In genomic region chr16:68229431-68230175, GRCh38 we compare ENCODE assay signal across 8 cellular contexts. TPM values are rescaled to one million over a fixed set of nuclear protein-coding genes. Genes with fewer than 3 reads are reported as not detected.
A peak's percentile ranks its signal among the peaks of the same experiment; 100 is the strongest.
DNase-seq lines count a peak whose midpoint lies in the region; ATAC-seq and TF ChIP-seq lines count a peak whose summit lies in the region.

No MANE protein-coding gene starts in this region.

- no peaks in the 10 kb centered on the region for H3K36me3 Mint-ChIP-seq in endothelial cell (ENCODE audit: low read depth, unreplicated experiment)

- no peaks in the 10 kb centered on the region for H3K9me3 Mint-ChIP-seq in endothelial cell (ENCODE audit: unreplicated experiment)

- no peak overlapping the region for H3K4me3 ChIP-seq in mucosa of descending colon

- peaks cover 6% of the 10 kb centered on the region for H3K4me1 Mint-ChIP-seq in endothelial cell (ENCODE audit: unreplicated experiment)

- peak; percentile 25 to 59 (median 34) for DNase-seq in stimulated activated naive CD4-positive, alpha-beta T cell (lab: John Stamatoyannopoulos, UW)
- DNase-seq in stimulated activated naive CD4-positive, alpha-beta T cell treated with Interleukin-2 at 50 U/mL for 16 hours (lab: John Stamatoyannopoulos, UW) = no peak
- DNase-seq in NCI-H1694 treated with DMSO at 0.1 percent for 48 hours (lab: John Stamatoyannopoulos, UW) (peak; percentile 59), endothelial cell (ENCODE audit: low spot score) (peak; percentile 57), mucosa of descending colon (peak in 1 of 3 donors; percentile 53)
- DNase-seq in activated CD4-positive, alpha-beta T cell treated with anti-CD3 and anti-CD28 coated beads for 48 hours = peak; percentile 59
- no peak for DNase-seq in effector CD4-positive, alpha-beta T cell

- H3K9me3 ChIP-seq in mucosa of descending colon = no peaks in the 10 kb centered on the region

- peaks cover 18% of the 10 kb centered on the region for H3K27me3 Mint-ChIP-seq in endothelial cell (ENCODE audit: unreplicated experiment)

- TF ChIP-seq CTCF in endothelial cell (IDR thresholded peaks at IDR 0.05; ENCODE audit: unreplicated experiment) = peak; percentile 79
- peak; percentile 68 for TF ChIP-seq CTCF in mucosa of descending colon (IDR thresholded peaks at IDR 0.05)

- peaks cover 25% of the 10 kb centered on the region for H3K4me1 ChIP-seq in mucosa of descending colon (ENCODE audit: low read depth)

- H3K27ac Mint-ChIP-seq in endothelial cell (ENCODE audit: unreplicated experiment) = no peak overlapping the region

- ATAC-seq in mucosa of descending colon (peak; percentile 12), HG03442 (IDR thresholded peaks at IDR 0.05; ENCODE audit: unreplicated experiment) (no peak)

- intact Hi-C loops in mucosa of descending colon (cut with DNase I, micrococcal nuclease) = no loop called here

- H3K36me3 ChIP-seq in mucosa of descending colon (ENCODE audit: low read depth) = peaks cover 3% of the 10 kb centered on the region

- no peak overlapping the region for H3K4me3 Mint-ChIP-seq in endothelial cell (ENCODE audit: unreplicated experiment)

RNA-seq across cellular contexts. Expression of gene ESRP2, which starts 6.3 kb away (rescaled TPM):
- total RNA-seq in endothelial cell (ENCODE audit: unreplicated experiment) = 0.64 TPM
- 100 to 1,000 TPM in 1 of 3 donors, 10 to 100 TPM in 2; 46.6 to 125 (median 94.5) TPM for total RNA-seq in mucosa of descending colon

RNA-seq across cellular contexts. Expression of gene PLA2G15, which starts 15.6 kb away (rescaled TPM):
- total RNA-seq in endothelial cell (ENCODE audit: unreplicated experiment) (14.9 TPM), mucosa of descending colon (10 to 100 TPM; 13.2 to 14.2 (median 13.5) TPM)

RNA-seq across cellular contexts. Expression of gene SLC7A6, which starts 34.7 kb away (rescaled TPM):
- total RNA-seq in endothelial cell (ENCODE audit: unreplicated experiment) (20.8 TPM), mucosa of descending colon (10 to 100 TPM; 35.0 to 41.4 (median 37.2) TPM)

Comparison
In these comparisons a context has a peak if more than half of its experiments do, and no peak if none do; other contexts are left out.
1. DNase-seq: peak in stimulated activated naive CD4-positive, alpha-beta T cell (6 of 6), NCI-H1694 treated with DMSO at 0.1 percent for 48 hours (single experiment), activated CD4-positive, alpha-beta T cell treated with anti-CD3 and anti-CD28 coated beads for 48 hours (single experiment) and endothelial cell (single experiment); none in stimulated activated naive CD4-positive, alpha-beta T cell treated with Interleukin-2 at 50 U/mL for 16 hours (single experiment) and effector CD4-positive, alpha-beta T cell (single experiment).
2. RNA of gene ESRP2, which starts 6.3 kb away (total RNA-seq): 46.6 to 125 TPM in mucosa of descending colon; 0.64 TPM in endothelial cell (single experiment); every median in the first group is over 10 times any median in the second.